In the genomic region with DNA sequence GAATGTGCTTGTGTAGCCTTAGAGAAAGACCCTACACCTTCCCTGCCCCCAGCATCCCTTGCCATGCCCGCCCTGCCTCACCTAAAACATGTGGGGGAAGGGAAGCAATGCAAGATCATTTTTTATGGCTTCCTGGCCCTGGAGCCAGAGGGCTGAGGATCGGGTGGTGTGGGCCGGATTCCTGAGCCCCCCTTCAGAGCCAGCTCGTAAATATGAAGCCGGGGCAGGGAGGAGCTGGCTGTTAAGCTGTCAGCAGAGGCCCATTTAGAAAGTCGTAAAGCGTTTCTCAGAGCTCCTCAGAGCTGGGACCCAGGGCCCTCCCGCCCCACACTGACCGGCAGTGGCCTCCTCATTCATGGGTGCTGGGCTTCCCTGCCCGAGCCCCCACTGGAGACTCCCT, we compare ENCODE assay signal across 18 cellular contexts. TPM values are rescaled to one million over a fixed set of nuclear protein-coding genes. Genes with fewer than 3 reads are reported as not detected.
DNase-seq lines count a peak whose midpoint lies in the region; ATAC-seq and TF ChIP-seq lines count a peak whose summit lies in the region.
"Had no signal": no experiment of that assay in that cellular context is flagged by ENCODE, and none has a peak within 500 bp of the region (broad histone marks: within the 10 kb centered on the region; RNA-seq: fewer than 3 reads in every experiment).

No MANE protein-coding gene starts in this region.

- TF ChIP-seq CTCF in RWPE1 (conservative IDR thresholded peaks at IDR 0.05; ENCODE audit: low read depth) (no peak), hepatocyte (IDR thresholded peaks at IDR 0.05; ENCODE audit: poor library complexity) (no peak), prostate gland (IDR thresholded peaks at IDR 0.05) (no peak)

- H3K27me3 ChIP-seq in BLaER1 treated with 17β-estradiol and CSF1 and Interleukin-3, amounts not matched to agents 10 nM and 100 nM, result peaks cover 0 to 50% (median 21%) of the 10 kb centered on the region in 11 experiments; a peak in 13 of 22 replicates
- H3K27me3 ChIP-seq in hepatocyte, result no peaks in the 10 kb centered on the region
- H3K27me3 ChIP-seq in prostate gland (replicated peaks; ENCODE audit: insufficient read depth), result no peaks in the 10 kb centered on the region
- H3K27me3 ChIP-seq: MG63 had no signal

- ATAC-seq in HG02885 (IDR thresholded peaks at IDR 0.05; ENCODE audit: poor library complexity, unreplicated experiment) (no peak), HG03139 (IDR thresholded peaks at IDR 0.05; ENCODE audit: unreplicated experiment) (no peak)
- ATAC-seq: HepG2 had no signal

- no peaks in the 10 kb centered on the region for H3K9me2 ChIP-seq in hepatocyte (replicated peaks; ENCODE audit: insufficient read depth)

- peak overlapping the region in 7 of 11 experiments; percentile 77 to 96 (median 87); a peak in 8 of 22 replicates for H3K4me2 ChIP-seq in BLaER1 treated with 17β-estradiol and CSF1 and Interleukin-3, amounts not matched to agents 10 nM and 100 nM
- H3K4me2 ChIP-seq in hepatocyte, result peak overlapping the region; percentile 62

- TF ChIP-seq POLR2A in prostate gland (IDR thresholded peaks at IDR 0.05), result peak; percentile 9

- peaks cover 0 to 63% (median 20%) of the 10 kb centered on the region in 11 experiments; a peak in 13 of 22 replicates for H4K20me1 ChIP-seq in BLaER1 treated with 17β-estradiol and CSF1 and Interleukin-3, amounts not matched to agents 10 nM and 100 nM
- no peaks in the 10 kb centered on the region for H4K20me1 ChIP-seq in hepatocyte (ENCODE audit: insufficient read depth, poor library complexity, severe bottlenecking)

- CTCF ChIA-PET in RWPE1 (lab: Yijun Ruan, JAX), result interaction anchor here (1.8 kb wide), 1 partner anchor 27 kb away, joined by 7 read pairs; no protein-coding TSS in a partner anchor

- no peak overlapping the region for H3K4me3 ChIP-seq in BLaER1 treated with 17β-estradiol and CSF1 and Interleukin-3, amounts not matched to agents 10 nM and 100 nM
- H3K4me3 ChIP-seq in hepatocyte (no peak overlapping the region), prostate gland (no peak overlapping the region)
- H3K4me3 ChIP-seq: MG63 had no signal

- no peaks in the 10 kb centered on the region for H3K36me3 ChIP-seq in BLaER1 treated with 17β-estradiol and CSF1 and Interleukin-3, amounts not matched to agents 10 nM and 100 nM
- H3K36me3 ChIP-seq in hepatocyte (replicated peaks; ENCODE audit: insufficient read depth, low read depth) (no peaks in the 10 kb centered on the region), prostate gland (no peaks in the 10 kb centered on the region)
- H3K36me3 ChIP-seq: MG63 had no signal

- POLR2A ChIA-PET in RWPE1 (lab: Yijun Ruan, JAX; ENCODE audit: low non-redundant PET), result no interaction called here

- WGBS in hepatocyte (ENCODE audit: low lambda C conversion rate, missing lambda C conversion rate), result 21% methylated on average over 10 of the region's 10 CpGs
- 10% methylated on average over 10 of the region's 10 CpGs for WGBS in prostate gland

- H3K9ac ChIP-seq in BLaER1 treated with 17β-estradiol and CSF1 and Interleukin-3, amounts not matched to agents 10 nM and 100 nM, result no peak overlapping the region

- intact Hi-C loops in prostate gland (cut with DNase I), result no loop called here

- peaks cover 56% of the 10 kb centered on the region for H3K79me2 ChIP-seq in hepatocyte

- H3K9me3 ChIP-seq in BLaER1 treated with 17β-estradiol and CSF1 and Interleukin-3, amounts not matched to agents 10 nM and 100 nM (replicated peaks in 1 of 11), result no peaks in the 10 kb centered on the region
- H3K9me3 ChIP-seq in hepatocyte (ENCODE audit: low read depth) (no peaks in the 10 kb centered on the region), prostate gland (no peaks in the 10 kb centered on the region)
- H3K9me3 ChIP-seq: Caco-2, MG63 had no signal

- peaks cover 66 to 86% (median 76%) of the 10 kb centered on the region in 10 experiments for H3K4me1 ChIP-seq in BLaER1 treated with 17β-estradiol and CSF1 and Interleukin-3, amounts not matched to agents 10 nM and 100 nM
- H3K4me1 ChIP-seq in hepatocyte (ENCODE audit: insufficient read depth) (peaks cover 84% of the 10 kb centered on the region), prostate gland (replicated peaks) (peaks cover 11% of the 10 kb centered on the region)

- H2AFZ ChIP-seq in hepatocyte, result no peak overlapping the region

- DNase-seq in RWPE1 (ENCODE audit: low spot score) (no peak), hepatocyte (ENCODE audit: low spot score) (peak; percentile 77), prostate gland (ENCODE audit: low spot score) (no peak), NCI-H1092 (lab: John Stamatoyannopoulos, UW) (no peak), NCI-H748 treated with DMSO at 0.1 percent for 48 hours (lab: John Stamatoyannopoulos, UW) (no peak)
- DNase-seq: activated CD4-positive, alpha-beta T cell treated with anti-CD3 and anti-CD28 coated beads, Interleukin-2, amount 50 U/mL, for 1 hour; activated naive CD4-positive, alpha-beta T cell treated with anti-CD3 and anti-CD28 coated beads for 36 hours; Caco-2; hippocampal formation; kidney glomerular epithelial cell; MG63; NCI-H187 treated with DMSO at 0.1 percent for 48 hours; NCI-H524; stimulated activated naive CD4-positive, alpha-beta T cell treated with Interleukin-2 at 50 U/mL for 16 hours had no signal

- H3K27ac ChIP-seq in BLaER1 treated with 17β-estradiol and CSF1 and Interleukin-3, amounts not matched to agents 10 nM and 100 nM, result no peak overlapping the region
- peak overlapping the region; percentile 26; the same call in 1 of the 2 replicates for H3K27ac ChIP-seq in RWPE1
- H3K27ac ChIP-seq in hepatocyte, result peak overlapping the region; percentile 97
- H3K27ac ChIP-seq in prostate gland, result no peak overlapping the region

RNA-seq across cellular contexts. Expression of a gene that starts 23.9 kb away (rescaled TPM):
- total RNA-seq in hepatocyte (12.4 and 15.5 TPM in 2 replicates), prostate gland (10 to 100 TPM; 12.8 to 58.4 TPM)
- 10.9 and 12.7 TPM in 2 replicates for polyA plus RNA-seq in hepatocyte

Comparison
In these comparisons a context has a peak if more than half of its experiments do, and no peak if none do; other contexts are left out.
1. H3K27ac ChIP-seq: peak in RWPE1 (single experiment) and hepatocyte (single experiment); none in BLaER1 treated with 17β-estradiol and CSF1 and Interleukin-3, amounts not matched to agents 10 nM and 100 nM (0 of 11) and prostate gland (0 of 2).